ENCODE assay signal across 15 cellular contexts in the genomic region with DNA sequence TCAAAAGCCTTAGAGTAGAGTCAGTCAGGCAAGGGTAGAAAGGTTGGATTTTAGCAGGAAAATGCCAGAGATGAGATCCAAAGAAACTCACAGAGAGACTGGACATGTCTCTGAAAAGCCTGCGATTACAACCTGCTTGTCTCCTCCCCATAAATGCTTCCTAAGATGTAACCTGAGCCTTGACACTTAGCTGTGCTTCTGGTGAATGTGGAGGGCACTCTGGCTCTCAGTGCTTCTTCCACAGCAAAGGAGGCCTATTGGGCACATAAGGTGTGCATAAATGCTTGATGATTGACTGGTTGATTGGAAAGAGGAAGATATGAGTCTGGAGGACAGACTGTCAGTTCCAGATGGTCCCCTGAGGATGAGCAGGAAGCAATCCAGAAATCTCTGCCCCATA.
"Had no signal": no experiment of that assay in that cellular context is flagged by ENCODE, and none has a peak within 500 bp of the region (broad histone marks: within the 10 kb centered on the region; RNA-seq: fewer than 3 reads in every experiment).

No MANE protein-coding gene starts in this region.

- H3K9me3 Mint-ChIP-seq: activated CD4-positive, alpha-beta T cell treated with anti-CD3 and anti-CD28 coated beads, Interleukin-2, amount 10 ng/mL, durations not matched to agents 7 days and 5 days; activated T-helper 1 cell treated with anti-CD3 and anti-CD28 coated beads, Interleukin-12 subunit alpha, Interleukin-12 subunit beta, Interleukin-2, Interleukin-4 antibody, amounts not matched to agents 30 ng/mL and 10 ng/mL and 1 ng/mL, durations not matched to agents 14 hours and 24 hours and 36 hours had no signal

- H3K4me1 Mint-ChIP-seq: activated CD4-positive, alpha-beta T cell treated with anti-CD3 and anti-CD28 coated beads, Interleukin-2, amount 10 ng/mL, durations not matched to agents 7 days and 5 days; naive thymus-derived CD4-positive, alpha-beta T cell; stimulated activated naive B cell treated with anti-CD40 and anti-IgM and Interleukin-4, amounts not matched to agents 10 μg/mL and 1 μg/mL and 100 μg/mL, for 72 hours had no signal

- DNase-seq: activated CD4-positive, alpha-beta T cell treated with anti-CD3 and anti-CD28 coated beads, Interleukin-2, amount 10 ng/mL, durations not matched to agents 7 days and 5 days; activated CD4-positive, CD25-positive, alpha-beta regulatory T cell; activated naive CD4-positive, alpha-beta T cell; anterior cingulate cortex; effector memory CD8-positive, alpha-beta T cell; foreskin melanocyte; mucosa of descending colon; naive thymus-derived CD4-positive, alpha-beta T cell; stimulated activated CD4-positive, alpha-beta T cell treated with anti-CD3 and anti-CD28 coated beads, Interleukin-2, amount 100 ng/mL, for 48 hours; stimulated activated naive B cell treated with anti-CD40 and anti-IgM and Interleukin-4, amounts not matched to agents 10 μg/mL and 1 μg/mL and 100 μg/mL, for 72 hours; T-helper 2 cell; tibial artery; uterus had no signal

- H3K4me3 Mint-ChIP-seq: activated CD4-positive, alpha-beta T cell treated with anti-CD3 and anti-CD28 coated beads, Interleukin-2, amount 10 ng/mL, durations not matched to agents 7 days and 5 days; activated T-helper 1 cell treated with anti-CD3 and anti-CD28 coated beads, Interleukin-12 subunit alpha, Interleukin-12 subunit beta, Interleukin-2, Interleukin-4 antibody, amounts not matched to agents 30 ng/mL and 10 ng/mL and 1 ng/mL, durations not matched to agents 14 hours and 24 hours and 36 hours; dendritic cell treated with granulocyte-macrophage colony-stimulating factor and Interleukin-4, amounts not matched to agents 40 ng/mL and 50 ng/mL, for 4 days; effector memory CD8-positive, alpha-beta T cell; naive thymus-derived CD4-positive, alpha-beta T cell; stimulated activated naive B cell treated with anti-CD40 and anti-IgM and Interleukin-4, amounts not matched to agents 10 μg/mL and 1 μg/mL and 100 μg/mL, for 72 hours had no signal

- H3K27me3 Mint-ChIP-seq: activated CD4-positive, alpha-beta T cell treated with anti-CD3 and anti-CD28 coated beads, Interleukin-2, amount 10 ng/mL, durations not matched to agents 7 days and 5 days; dendritic cell treated with granulocyte-macrophage colony-stimulating factor and Interleukin-4, amounts not matched to agents 40 ng/mL and 50 ng/mL, for 4 days; effector memory CD8-positive, alpha-beta T cell; naive thymus-derived CD4-positive, alpha-beta T cell; stimulated activated naive B cell treated with anti-CD40 and anti-IgM and Interleukin-4, amounts not matched to agents 10 μg/mL and 1 μg/mL and 100 μg/mL, for 72 hours had no signal

- H3K36me3 Mint-ChIP-seq: naive thymus-derived CD4-positive, alpha-beta T cell; stimulated activated naive B cell treated with anti-CD40 and anti-IgM and Interleukin-4, amounts not matched to agents 10 μg/mL and 1 μg/mL and 100 μg/mL, for 72 hours had no signal

- H3K27ac Mint-ChIP-seq: activated CD4-positive, alpha-beta T cell treated with anti-CD3 and anti-CD28 coated beads, Interleukin-2, amount 10 ng/mL, durations not matched to agents 7 days and 5 days; activated T-helper 1 cell treated with anti-CD3 and anti-CD28 coated beads, Interleukin-12 subunit alpha, Interleukin-12 subunit beta, Interleukin-2, Interleukin-4 antibody, amounts not matched to agents 30 ng/mL and 10 ng/mL and 1 ng/mL, durations not matched to agents 14 hours and 24 hours and 36 hours; dendritic cell treated with granulocyte-macrophage colony-stimulating factor and Interleukin-4, amounts not matched to agents 40 ng/mL and 50 ng/mL, for 4 days; effector memory CD8-positive, alpha-beta T cell; naive thymus-derived CD4-positive, alpha-beta T cell; stimulated activated naive B cell treated with anti-CD40 and anti-IgM and Interleukin-4, amounts not matched to agents 10 μg/mL and 1 μg/mL and 100 μg/mL, for 72 hours had no signal
